ENCODE assay signal across 10 cellular contexts in the genomic region with DNA sequence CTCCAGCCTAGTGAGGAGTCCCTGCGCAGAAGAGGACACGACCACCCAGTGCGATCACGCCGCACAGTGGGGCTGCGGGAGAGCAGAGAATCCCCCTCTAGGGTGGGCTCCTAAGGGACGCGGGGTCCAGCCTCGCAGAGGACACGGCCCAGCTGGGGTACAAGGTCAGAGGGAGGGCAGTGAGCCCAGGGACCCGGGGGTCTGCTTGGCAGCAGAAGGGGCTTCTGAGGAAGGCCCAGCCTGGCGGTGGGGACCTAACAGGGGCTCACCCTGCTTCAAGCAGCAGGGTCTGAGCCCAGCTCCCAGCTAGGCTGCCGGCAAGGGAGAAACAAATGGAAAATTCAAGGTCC.
"Had no signal": no experiment of that assay in that cellular context is flagged by ENCODE, and none has a peak within 500 bp of the region (broad histone marks: within the 10 kb centered on the region; RNA-seq: fewer than 3 reads in every experiment).

No MANE protein-coding gene starts in this region.

- H3K4me1 ChIP-seq: pancreas, transverse colon had no signal

- H3K9me3 ChIP-seq: esophagus squamous epithelium, pancreas, SK-N-SH, transverse colon had no signal

- H3K36me3 ChIP-seq: cardiac muscle cell, esophagus squamous epithelium, pancreas, transverse colon had no signal

- H3K4me1 Mint-ChIP-seq: stimulated activated memory B cell treated with anti-CD40 and anti-IgM and Interleukin-4, amounts not matched to agents 10 μg/mL and 1 μg/mL and 100 μg/mL, for 72 hours; T-cell had no signal

- H3K4me3 ChIP-seq: cardiac muscle cell, esophagus squamous epithelium, pancreas, transverse colon had no signal

- H3K27ac Mint-ChIP-seq: activated T-helper 2 cell treated with anti-CD3 and anti-CD28 coated beads, Interferon-gamma antibody, Interleukin-2, Interleukin-4, amounts not matched to agents 10 μg/mL and 5 μg/mL and 100 μg/mL, durations not matched to agents 14 hours and 24 hours and 36 hours; stimulated activated memory B cell treated with anti-CD40 and anti-IgM and Interleukin-4, amounts not matched to agents 10 μg/mL and 1 μg/mL and 100 μg/mL, for 72 hours; T-cell had no signal

- H3K9me3 Mint-ChIP-seq: activated T-helper 2 cell treated with anti-CD3 and anti-CD28 coated beads, Interferon-gamma antibody, Interleukin-2, Interleukin-4, amounts not matched to agents 10 μg/mL and 5 μg/mL and 100 μg/mL, durations not matched to agents 14 hours and 24 hours and 36 hours; T-cell had no signal

- H3K36me3 Mint-ChIP-seq: stimulated activated memory B cell treated with anti-CD40 and anti-IgM and Interleukin-4, amounts not matched to agents 10 μg/mL and 1 μg/mL and 100 μg/mL, for 72 hours; T-cell had no signal

- H3K4me3 Mint-ChIP-seq: stimulated activated memory B cell treated with anti-CD40 and anti-IgM and Interleukin-4, amounts not matched to agents 10 μg/mL and 1 μg/mL and 100 μg/mL, for 72 hours; T-cell had no signal

- H3K27me3 ChIP-seq: cardiac muscle cell, pancreas, transverse colon had no signal

- H3K27ac ChIP-seq: cardiac muscle cell, esophagus squamous epithelium, pancreas, transverse colon had no signal

- DNase-seq: activated naive CD4-positive, alpha-beta T cell treated with anti-CD3 and anti-CD28 coated beads, Interleukin-2, amount 50 U/mL, for 16 hours; esophagus squamous epithelium; T-cell; T1000 had no signal
